8 cellular contexts compared by ENCODE assay signal in the genomic region with DNA sequence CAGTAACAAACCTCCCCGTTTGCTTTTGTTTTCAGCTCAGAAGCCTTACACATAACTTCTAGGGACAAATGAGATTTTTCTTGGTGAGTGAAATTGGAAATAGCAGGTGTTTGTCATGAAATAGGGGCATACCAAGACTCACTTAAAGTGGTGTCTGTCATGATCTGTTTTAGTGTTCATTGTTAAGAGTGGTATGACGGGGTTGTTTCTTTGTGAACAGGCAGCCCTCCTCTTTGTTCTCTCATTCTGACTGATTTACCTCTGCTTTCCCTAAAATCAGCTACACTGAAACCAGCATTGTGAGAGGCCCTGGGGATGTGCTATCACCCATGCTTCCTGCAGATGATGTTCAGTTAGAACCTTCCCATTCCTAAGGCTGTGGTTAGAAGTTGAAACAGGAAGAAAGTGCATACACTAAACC. TPM values are rescaled to one million over a fixed set of nuclear protein-coding genes. Genes with fewer than 3 reads are reported as not detected.
DNase-seq lines count a peak whose midpoint lies in the region; ATAC-seq and TF ChIP-seq lines count a peak whose summit lies in the region.

No MANE protein-coding gene starts in this region.

- no peak overlapping the region for H2BK15ac ChIP-seq in mesendoderm (replicated peaks; ENCODE audit: low read depth)

- H3K36me3 ChIP-seq in SU-DHL-6 (ENCODE audit: low read length), result no peaks in the 10 kb centered on the region
- H3K36me3 ChIP-seq in hepatocyte (replicated peaks; ENCODE audit: insufficient read depth, low read depth), result no peaks in the 10 kb centered on the region
- H3K36me3 ChIP-seq in mesendoderm (ENCODE audit: control insufficient read depth, insufficient read depth, low read length), result no peaks in the 10 kb centered on the region
- H3K36me3 ChIP-seq in suprapubic skin, result no peaks in the 10 kb centered on the region

- H3K79me2 ChIP-seq in SU-DHL-6 (ENCODE audit: insufficient read depth, low read length) (no peaks in the 10 kb centered on the region), hepatocyte (no peaks in the 10 kb centered on the region), mesendoderm (ENCODE audit: control insufficient read depth, insufficient read depth, low read length) (no peaks in the 10 kb centered on the region)

- H3K9me2 ChIP-seq in SU-DHL-6 (replicated peaks; ENCODE audit: insufficient read depth, low read length), result no peaks in the 10 kb centered on the region
- no peaks in the 10 kb centered on the region for H3K9me2 ChIP-seq in hepatocyte (replicated peaks; ENCODE audit: insufficient read depth)

- H4K20me1 ChIP-seq in SU-DHL-6 (ENCODE audit: low read depth, low read length), result no peaks in the 10 kb centered on the region
- no peaks in the 10 kb centered on the region for H4K20me1 ChIP-seq in hepatocyte (ENCODE audit: insufficient read depth, poor library complexity, severe bottlenecking)

- no peak overlapping the region for H2AFZ ChIP-seq in SU-DHL-6 (ENCODE audit: low read depth, low read length, severe bottlenecking)
- no peak overlapping the region for H2AFZ ChIP-seq in hepatocyte

- H2AK5ac ChIP-seq in mesendoderm (ENCODE audit: low read length), result no peak overlapping the region

- H3K27ac ChIP-seq in SU-DHL-6 (ENCODE audit: low read depth, low read length) (no peak overlapping the region), hepatocyte (no peak overlapping the region), mesendoderm (ENCODE audit: low read depth, low read length) (no peak overlapping the region), suprapubic skin (no peak overlapping the region)

- no peaks in the 10 kb centered on the region for H3K4me1 ChIP-seq in hepatocyte (ENCODE audit: insufficient read depth)
- H3K4me1 ChIP-seq in mesendoderm (ENCODE audit: control insufficient read depth, low read depth, low read length), result no peaks in the 10 kb centered on the region
- peaks cover 15% of the 10 kb centered on the region for H3K4me1 ChIP-seq in suprapubic skin

- H3K18ac ChIP-seq in mesendoderm (ENCODE audit: low read length), result no peak overlapping the region

- H4K5ac ChIP-seq in mesendoderm (ENCODE audit: low read length), result no peak overlapping the region

- H3K4me2 ChIP-seq in SU-DHL-6 (ENCODE audit: low read depth, low read length, poor library complexity, severe bottlenecking) (peak overlapping the region; percentile 5), hepatocyte (no peak overlapping the region), mesendoderm (ENCODE audit: low read length) (no peak overlapping the region)

- H2BK120ac ChIP-seq in mesendoderm (ENCODE audit: low read depth, low read length), result no peak overlapping the region

- no peak overlapping the region for H3K4ac ChIP-seq in mesendoderm (ENCODE audit: low read depth, low read length)

- H3K4me3 ChIP-seq in SU-DHL-6 (ENCODE audit: insufficient read depth, low read length, poor library complexity, severe bottlenecking) (no peak overlapping the region), hepatocyte (no peak overlapping the region), mesendoderm (ENCODE audit: low read length) (no peak overlapping the region), suprapubic skin (no peak overlapping the region)

- TF ChIP-seq CTCF in SU-DHL-6 (IDR thresholded peaks at IDR 0.05; ENCODE audit: insufficient read depth, low read length, poor library complexity, severe bottlenecking) (no peak), hepatocyte (IDR thresholded peaks at IDR 0.05; ENCODE audit: poor library complexity) (no peak), suprapubic skin (IDR thresholded peaks at IDR 0.05) (no peak)

- no peak overlapping the region for H2BK5ac ChIP-seq in mesendoderm (ENCODE audit: low read length)

- 53% methylated on average over 2 of the region's 2 CpGs for WGBS in hepatocyte (ENCODE audit: low lambda C conversion rate, missing lambda C conversion rate)
- WGBS in mesendoderm (ENCODE audit: extremely low coverage, insufficient coverage, low lambda C conversion rate), result no CpG with 5 or more reads among the region's 2 CpGs
- 72% methylated on average over 2 of the region's 2 CpGs for WGBS in suprapubic skin

- peak; percentile 21 to 52 for DNase-seq in AML-193 (lab: John Stamatoyannopoulos, UW)
- DNase-seq in hepatocyte (ENCODE audit: low spot score), result no peak
- DNase-seq in mesendoderm, result no peak
- no peak for DNase-seq in NCI-H2227 (lab: John Stamatoyannopoulos, UW; ENCODE audit: unreplicated experiment)
- no peak for DNase-seq in suprapubic skin (ENCODE audit: low spot score in 2 of 2)

- H3K56ac ChIP-seq in mesendoderm (ENCODE audit: low read length), result no peak overlapping the region

- H3K27me3 ChIP-seq in SU-DHL-6 (ENCODE audit: low read length) (no peaks in the 10 kb centered on the region), hepatocyte (peaks cover 19% of the 10 kb centered on the region), mesendoderm (ENCODE audit: insufficient read depth, low read length, poor library complexity) (no peaks in the 10 kb centered on the region), suprapubic skin (peaks cover 5% of the 10 kb centered on the region)

- no peaks in the 10 kb centered on the region for H3K79me1 ChIP-seq in mesendoderm (ENCODE audit: low read length)

- H3K9me3 ChIP-seq in SU-DHL-6 (ENCODE audit: insufficient read depth, low read length) (no peaks in the 10 kb centered on the region), hepatocyte (ENCODE audit: low read depth) (no peaks in the 10 kb centered on the region), suprapubic skin (no peaks in the 10 kb centered on the region)

- H3K9ac ChIP-seq in SU-DHL-6 (ENCODE audit: low read length) (no peak overlapping the region), mesendoderm (ENCODE audit: low read length) (no peak overlapping the region)

- no peak for TF ChIP-seq POLR2A in suprapubic skin (IDR thresholded peaks at IDR 0.05)

- ATAC-seq in GM18873 (IDR thresholded peaks at IDR 0.05; ENCODE audit: low FRiP score, unreplicated experiment) (peak; percentile 49), HG03039 (IDR thresholded peaks at IDR 0.05; ENCODE audit: unreplicated experiment) (peak; percentile 45)

- H4K8ac ChIP-seq in mesendoderm (ENCODE audit: low read depth, low read length), result no peak overlapping the region

- TF ChIP-seq EP300 in suprapubic skin (IDR thresholded peaks at IDR 0.05), result no peak

- peaks cover 3% of the 10 kb centered on the region; the same call in 1 of the 2 replicates for H3F3A ChIP-seq in SU-DHL-6 (ENCODE audit: insufficient read depth)

- H3K23ac ChIP-seq in mesendoderm (ENCODE audit: low read length), result no peak overlapping the region

RNA-seq across cellular contexts. Expression of a gene that starts 2.5 kb away (rescaled TPM):
- total RNA-seq in hepatocyte (5.8 and 6.9 TPM in 2 replicates), suprapubic skin (10 to 100 TPM in 1 of 4 donors, 1 to 10 TPM in 3; 2.9 to 11.7 (median 4.2) TPM)
- polyA plus RNA-seq in hepatocyte, result 3.6 TPM in 2 replicates
- polyA plus RNA-seq in mesendoderm (2013, experiment 1 of 2), result 1.4 TPM
- 1.2 TPM for polyA plus RNA-seq in mesendoderm (2013, experiment 2 of 2)

Comparison
In these comparisons a context has a peak if more than half of its experiments do, and no peak if none do; other contexts are left out.
1. DNase-seq: peak in AML-193 (2 of 2); none in hepatocyte (single experiment), mesendoderm (single experiment), NCI-H2227 (single experiment) and suprapubic skin (0 of 2).